ENCODE assay signal across 32 cellular contexts in the genomic region with DNA sequence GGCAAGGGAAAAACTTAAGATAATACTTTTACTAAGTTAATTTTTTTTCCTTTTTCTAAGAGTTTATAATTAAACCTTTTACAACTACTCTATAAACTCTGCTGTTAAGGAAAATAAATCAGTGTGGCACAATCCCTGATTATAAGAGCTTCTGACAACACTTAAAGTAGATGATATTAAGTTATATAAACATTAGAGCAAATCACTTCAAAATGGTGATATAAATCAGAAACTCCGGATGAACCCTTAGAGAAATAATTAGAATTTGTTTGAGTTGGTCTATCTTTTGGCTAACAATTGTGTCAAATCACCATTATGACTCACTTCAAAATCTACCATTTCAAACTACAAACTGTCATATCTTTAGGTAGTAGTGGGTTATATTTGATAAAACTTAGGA.
"Had no signal": no experiment of that assay in that cellular context is flagged by ENCODE, and none has a peak within 500 bp of the region (broad histone marks: within the 10 kb centered on the region; RNA-seq: fewer than 3 reads in every experiment).

No MANE protein-coding gene starts in this region.

- H3K4me3 Mint-ChIP-seq: activated B cell treated with CpG ODN at 0.5 μM for 24 hours; activated CD8-positive, alpha-beta T cell treated with anti-CD3 and anti-CD28 coated beads for 36 hours; activated naive CD8-positive, alpha-beta T cell; activated T-cell treated with anti-CD3 and anti-CD28 coated beads, Interleukin-2, amount 50 U/mL, for 4 hours; activated T-helper 17 cell treated with anti-CD3 and anti-CD28 coated beads, Interleukin-2, amount 50 U/mL, for 72 hours; central memory CD8-positive, alpha-beta T cell; endodermal cell; T-helper 1 cell treated with Interleukin-12 subunit alpha and Interleukin-12 subunit beta and Interleukin-4 antibody, amounts not matched to agents 30 μg/mL and 1 μg/mL, for 36 hours had no signal

- H3K27ac Mint-ChIP-seq: activated B cell treated with CpG ODN at 0.5 μM for 24 hours; activated CD8-positive, alpha-beta T cell treated with anti-CD3 and anti-CD28 coated beads for 36 hours; activated naive CD8-positive, alpha-beta T cell; activated T-helper 17 cell treated with anti-CD3 and anti-CD28 coated beads, Interleukin-2, amount 50 U/mL, for 72 hours; endodermal cell; T-helper 1 cell treated with Interleukin-12 subunit alpha and Interleukin-12 subunit beta and Interleukin-4 antibody, amounts not matched to agents 30 μg/mL and 1 μg/mL, for 36 hours had no signal

- H3K27ac ChIP-seq: brain microvascular endothelial cell, coronary artery, foreskin keratinocyte, gastroesophageal sphincter, heart right ventricle, WERI-Rb-1 had no signal

- H3K27me3 Mint-ChIP-seq: activated B cell treated with CpG ODN at 0.5 μM for 24 hours; activated CD8-positive, alpha-beta T cell treated with anti-CD3 and anti-CD28 coated beads for 36 hours; activated naive CD8-positive, alpha-beta T cell; activated T-helper 17 cell treated with anti-CD3 and anti-CD28 coated beads, Interleukin-2, amount 50 U/mL, for 72 hours; central memory CD8-positive, alpha-beta T cell; dendritic cell treated with granulocyte-macrophage colony-stimulating factor and Interleukin-4, amounts not matched to agents 40 ng/mL and 50 ng/mL, for 4 days had no signal

- ATAC-seq: activated CD4-positive, CD25-positive, alpha-beta regulatory T cell treated with anti-CD3 and anti-CD28 coated beads, Interleukin-2, amount 50 U/mL, for 24 hours; activated CD8-positive, alpha-beta T cell treated with anti-CD3 and anti-CD28 coated beads for 36 hours; activated T-cell treated with anti-CD3 and anti-CD28 coated beads, Interleukin-2, amount 50 U/mL, for 4 hours; activated T-helper 17 cell treated with anti-CD3 and anti-CD28 coated beads, Interleukin-2, amount 50 U/mL, for 72 hours; esophagus mucosa; foreskin keratinocyte; gastroesophageal sphincter; heart right ventricle had no signal

- H3K4me1 Mint-ChIP-seq: activated B cell treated with CpG ODN at 0.5 μM for 24 hours; activated T-helper 17 cell treated with anti-CD3 and anti-CD28 coated beads, Interleukin-2, amount 50 U/mL, for 72 hours; central memory CD8-positive, alpha-beta T cell had no signal

- H3K9me3 ChIP-seq: gastroesophageal sphincter, heart right ventricle had no signal

- H3K4me3 ChIP-seq: coronary artery, dorsolateral prefrontal cortex, gastroesophageal sphincter, heart right ventricle had no signal

- H3K36me3 ChIP-seq: gastroesophageal sphincter, WERI-Rb-1 had no signal

- H3K9me3 Mint-ChIP-seq: activated B cell treated with CpG ODN at 0.5 μM for 24 hours; activated CD8-positive, alpha-beta T cell treated with anti-CD3 and anti-CD28 coated beads for 36 hours; activated T-cell treated with anti-CD3 and anti-CD28 coated beads, Interleukin-2, amount 50 U/mL, for 4 hours; activated T-helper 17 cell treated with anti-CD3 and anti-CD28 coated beads, Interleukin-2, amount 50 U/mL, for 72 hours; central memory CD8-positive, alpha-beta T cell; dendritic cell treated with granulocyte-macrophage colony-stimulating factor and Interleukin-4, amounts not matched to agents 40 ng/mL and 50 ng/mL, for 4 days; endodermal cell; T-helper 1 cell treated with Interleukin-12 subunit alpha and Interleukin-12 subunit beta and Interleukin-4 antibody, amounts not matched to agents 30 μg/mL and 1 μg/mL, for 36 hours had no signal

- DNase-seq: activated B cell treated with CpG ODN at 0.5 μM for 24 hours; activated CD4-positive, alpha-beta T cell treated with anti-CD3 and anti-CD28 coated beads for 48 hours; activated CD4-positive, alpha-beta T cell treated with anti-CD3 and anti-CD28 coated beads, Interleukin-2, amount 50 U/mL, for 1 hour; activated CD4-positive, alpha-beta T cell treated with anti-CD3 and anti-CD28 coated beads, Interleukin-2, amount 50 U/mL, for 48 hours; activated CD8-positive, alpha-beta memory T cell treated with anti-CD3 and anti-CD28 coated beads for 24 hours; activated CD8-positive, alpha-beta T cell treated with anti-CD3 and anti-CD28 coated beads for 36 hours; activated effector memory CD4-positive, alpha-beta T cell treated with Interleukin-2 at 50 U/mL for 16 hours; activated gamma-delta T cell treated with Interleukin-2 at 50 U/mL for 16 hours; activated naive CD4-positive, alpha-beta T cell treated with anti-CD3 and anti-CD28 coated beads, Interleukin-2, amount 50 U/mL, for 16 hours; activated naive CD4-positive, alpha-beta T cell treated with Interleukin-2 at 50 U/mL for 16 hours; activated T-cell treated with anti-CD3 and anti-CD28 coated beads, Interleukin-2, amount 50 U/mL, for 4 hours; amniotic stem cell; anterior cingulate cortex; brain microvascular endothelial cell; dorsolateral prefrontal cortex; effector memory CD4-positive, alpha-beta T cell; endodermal cell; foreskin keratinocyte; heart right ventricle; T1000; WERI-Rb-1 had no signal

- FAIRE-seq: astrocyte, bronchial epithelial cell had no signal

- H3K4me1 ChIP-seq: gastroesophageal sphincter had no signal

- H3K27me3 ChIP-seq: brain microvascular endothelial cell, dorsolateral prefrontal cortex, foreskin keratinocyte, gastroesophageal sphincter, heart right ventricle had no signal
